ENCODE assay signal across 32 cellular contexts in the genomic region with DNA sequence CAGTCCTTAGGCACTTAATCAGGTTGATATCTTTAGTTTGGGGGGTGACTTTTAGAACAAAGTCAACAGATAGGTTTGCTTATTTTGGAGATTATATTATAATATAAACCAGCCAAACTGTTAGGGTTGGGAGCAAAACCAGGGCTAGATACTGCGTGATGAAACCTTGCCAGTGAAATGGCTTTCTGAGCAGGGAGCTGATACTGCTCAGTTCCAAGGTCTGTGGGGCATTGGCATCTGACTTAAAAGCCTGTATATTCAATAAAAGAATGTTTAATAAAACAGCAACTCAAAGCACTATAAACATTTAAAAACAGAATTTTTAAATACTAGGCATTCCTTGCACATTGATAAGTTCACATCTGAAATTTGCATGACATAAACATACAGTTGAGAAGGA.
"Had no signal": no experiment of that assay in that cellular context is flagged by ENCODE, and none has a peak within 500 bp of the region (broad histone marks: within the 10 kb centered on the region; RNA-seq: fewer than 3 reads in every experiment).

No MANE protein-coding gene starts in this region.

- H3K36me3 ChIP-seq: adrenal gland, ascending aorta, brain microvascular endothelial cell, breast epithelium, cardiac muscle cell had no signal

- H3K4me3 ChIP-seq: adrenal gland, ascending aorta, body of pancreas, breast epithelium, cardiac muscle cell had no signal

- H3K4me1 ChIP-seq: breast epithelium had no signal

- H3K27me3 ChIP-seq: adrenal gland, ascending aorta, body of pancreas, brain microvascular endothelial cell, breast epithelium, cardiac muscle cell had no signal

- H3K27ac ChIP-seq: adrenal gland, ascending aorta, body of pancreas, brain microvascular endothelial cell, breast epithelium, cardiac muscle cell had no signal

- DNase-seq: activated effector memory CD4-positive, alpha-beta T cell treated with anti-CD3 and anti-CD28 coated beads, Interleukin-2, amount 50 U/mL, for 16 hours; activated effector memory CD4-positive, alpha-beta T cell treated with Interleukin-2 at 50 U/mL for 16 hours; activated gamma-delta T cell; activated gamma-delta T cell treated with Interleukin-2 at 50 U/mL for 16 hours; activated naive CD4-positive, alpha-beta T cell; activated naive CD4-positive, alpha-beta T cell treated with anti-CD3 and anti-CD28 coated beads for 36 hours; activated naive CD4-positive, alpha-beta T cell treated with anti-CD3 and anti-CD28 coated beads, Interleukin-2, amount 10 ng/mL, durations not matched to agents 7 days and 5 days; activated naive CD4-positive, alpha-beta T cell treated with anti-CD3 and anti-CD28 coated beads, Interleukin-2, amount 50 U/mL, for 16 hours; activated naive CD4-positive, alpha-beta T cell treated with Interleukin-2 at 50 U/mL for 16 hours; activated naive CD8-positive, alpha-beta T cell treated with anti-CD3 and anti-CD28 coated beads for 36 hours; activated naive CD8-positive, alpha-beta T cell treated with anti-CD3 and anti-CD28 coated beads, Interleukin-2, amount 10 ng/mL, durations not matched to agents 7 days and 5 days; activated naive CD8-positive, alpha-beta T cell treated with anti-CD3 and anti-CD28 coated beads, Interleukin-2, amount 50 U/mL, for 24 hours; activated T-cell treated with anti-CD3 and anti-CD28 coated beads, Interleukin-2, amount 50 U/mL, for 1 hour; activated T-cell treated with anti-CD3 and anti-CD28 coated beads, Interleukin-2, amount 50 U/mL, for 24 hours; activated T-cell treated with anti-CD3 and anti-CD28 coated beads, Interleukin-2, amount 50 U/mL, for 4 hours; activated T-cell treated with anti-CD3 and anti-CD28 coated beads, Interleukin-2, amount 50 U/mL, for 48 hours; activated T-cell treated with anti-CD3 and anti-CD28 coated beads, Interleukin-2, amount 50 U/mL, for 72 hours; adrenal gland; amniotic stem cell; amygdala; anterior cingulate cortex; aorta; body of pancreas; brain microvascular endothelial cell; caudate nucleus; central memory CD4-positive, alpha-beta T cell; cerebellar nuclear complex had no signal

- H3K9me3 ChIP-seq: adrenal gland, ascending aorta, body of pancreas, breast epithelium had no signal

- ATAC-seq: activated naive CD4-positive, alpha-beta T cell treated with anti-CD3 and anti-CD28 coated beads, Interleukin-2, amount 50 U/mL, for 72 hours; activated naive CD8-positive, alpha-beta T cell treated with anti-CD3 and anti-CD28 coated beads, Interleukin-2, amount 50 U/mL, for 24 hours; activated T-cell treated with anti-CD3 and anti-CD28 coated beads, Interleukin-2, amount 50 U/mL, for 4 hours; activated T-cell treated with anti-CD3 and anti-CD28 coated beads, Interleukin-2, amount 50 U/mL, for 72 hours; activated T-helper 17 cell treated with anti-CD3 and anti-CD28 coated beads, Interleukin-2, amount 50 U/mL, for 72 hours; body of pancreas had no signal
